8 cellular contexts compared by ENCODE assay signal in the genomic region with DNA sequence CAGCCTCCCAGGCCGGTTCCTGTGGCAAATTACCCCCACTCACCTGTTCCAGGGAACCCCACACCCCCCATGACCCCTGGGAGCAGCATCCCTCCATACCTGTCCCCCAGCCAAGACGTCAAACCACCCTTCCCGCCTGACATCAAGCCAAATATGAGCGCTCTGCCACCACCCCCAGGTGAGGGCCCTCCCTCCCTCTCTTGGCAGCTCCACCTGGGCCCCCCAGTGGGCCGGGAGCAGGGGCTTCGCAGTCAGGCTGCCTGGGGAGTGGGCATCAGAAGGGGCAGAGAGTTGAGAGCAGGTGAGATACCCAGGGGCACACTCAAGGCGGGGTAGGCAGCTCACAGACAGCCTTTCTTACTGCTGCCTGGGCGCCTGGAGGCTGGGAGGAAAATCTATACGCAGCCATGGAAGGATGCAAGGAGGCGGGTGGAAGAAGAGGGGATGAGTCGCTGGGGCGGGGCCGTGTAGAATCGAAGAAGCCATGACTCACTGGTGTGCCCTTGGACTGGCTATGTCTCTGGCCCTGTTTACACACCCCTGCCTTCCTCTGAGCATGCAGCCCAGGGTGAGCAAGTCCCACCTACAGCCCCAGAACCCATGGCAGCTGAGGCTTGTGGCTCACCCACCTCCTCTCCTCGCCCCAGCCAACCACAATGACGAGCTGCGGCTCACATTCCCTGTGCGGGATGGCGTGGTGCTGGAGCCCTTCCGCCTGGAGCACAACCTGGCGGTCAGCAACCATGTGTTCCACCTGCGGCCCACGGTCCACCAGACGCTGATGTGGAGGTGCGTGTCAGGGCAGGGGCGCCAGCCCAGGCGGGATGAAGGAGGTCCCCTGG. TPM values are rescaled to one million over a fixed set of nuclear protein-coding genes. Genes with fewer than 3 reads are reported as not detected.
DNase-seq lines count a peak whose midpoint lies in the region; ATAC-seq and TF ChIP-seq lines count a peak whose summit lies in the region.

No MANE protein-coding gene starts in this region.

- H4K8ac ChIP-seq in IMR-90 (ENCODE audit: low read depth in 2 of 2, low read length in 2 of 2), result peak overlapping the region in 1 of 2 experiments; percentile 73; a peak in 2 of 4 replicates

- in situ Hi-C loops in IMR-90 (cut with MboI; ENCODE audit: low sequenced_read_pairs), result no loop called here

- TF ChIP-seq CTCF in AG04450 (IDR thresholded peaks at IDR 0.05; ENCODE audit: low read depth, low read length) (no peak), IMR-90 (conservative IDR thresholded peaks at IDR 0.05; ENCODE audit: low read depth, low read length) (no peak), adrenal gland (IDR thresholded peaks at IDR 0.05) (no peak)

- H3K18ac ChIP-seq in IMR-90 (ENCODE audit: low read depth, low read length), result no peak overlapping the region

- H3K4me2 ChIP-seq in IMR-90 (ENCODE audit: low read depth, low read length), result no peak overlapping the region

- TF ChIP-seq RAD21 in IMR-90 (IDR thresholded peaks at IDR 0.05; ENCODE audit: low read length), result peak; percentile 20; the same call in 1 of the 2 replicates

- peaks cover 27% of the 10 kb centered on the region for H4K20me1 ChIP-seq in IMR-90 (ENCODE audit: insufficient read depth, low read length)

- H2BK120ac ChIP-seq in IMR-90 (ENCODE audit: low read depth, low read length), result peak overlapping the region; percentile 72

- no peaks in the 10 kb centered on the region for H3K27me3 ChIP-seq in AG04450 (ENCODE audit: control insufficient read depth, insufficient read depth, low read length)
- H3K27me3 ChIP-seq in IMR-90 (ENCODE audit: control insufficient read depth, insufficient read depth, low read length), result no peaks in the 10 kb centered on the region
- H3K27me3 ChIP-seq in adrenal gland, result no peaks in the 10 kb centered on the region

- WGBS in IMR-90 (ENCODE audit: extremely low coverage in 2 of 2, insufficient read length in 1 of 2), 2 experiments, result 64% methylated on average over 18 of the region's 27 CpGs; no CpG with 5 or more reads in 1 of the 2 experiments
- 26 to 61% (median 55%) methylated on average over 9 to 27 of the region's 27 CpGs for WGBS in adrenal gland, 4 donors

- H3K4me3 ChIP-seq in AG04450 (ENCODE audit: low read depth, low read length) (no peak overlapping the region), IMR-90 (ENCODE audit: insufficient read depth, low read depth, low read length) (no peak overlapping the region), adrenal gland (no peak overlapping the region)

- DNase-seq in AG04450 (ENCODE audit: low read depth, low spot score), result peak; percentile 91
- DNase-seq in IMR-90, result peak; percentile 99
- DNase-seq in adrenal gland, result peak; percentile 78 to 97 (median 95)
- DNase-seq in kidney glomerular epithelial cell (lab: John Stamatoyannopoulos, UW), result peak; percentile 23
- DNase-seq in stimulated activated naive CD8-positive, alpha-beta T cell treated with anti-CD3 and anti-CD28 coated beads, Interleukin-15, Interleukin-2, amounts not matched to agents 100 U/mL and 50 U/mL, for 24 hours, result peak; percentile 71
- DNase-seq in superior temporal gyrus (ENCODE audit: extremely low spot score), result no peak
- no peak for DNase-seq in SKM-1 (lab: John Stamatoyannopoulos, UW; ENCODE audit: unreplicated experiment)
- DNase-seq in COR-L47 (lab: John Stamatoyannopoulos, UW), result no peak

- peak overlapping the region; percentile 74 for H2AFZ ChIP-seq in IMR-90 (replicated peaks; ENCODE audit: low read length, poor library complexity)

- 0 out of 2 replicates have a peak overlapping the region, but pooled peaks have one; percentile 9 for H3K56ac ChIP-seq in IMR-90 (ENCODE audit: extremely low read depth, insufficient read depth, low read length)

- H3K9ac ChIP-seq in IMR-90 (ENCODE audit: low read depth, low read length), result no peak overlapping the region

- peaks cover 22% of the 10 kb centered on the region for H3K4me1 ChIP-seq in IMR-90 (ENCODE audit: control insufficient read depth, insufficient read depth, low read length)
- H3K4me1 ChIP-seq in adrenal gland (replicated peaks in 1 of 2), result peaks cover 8 to 25% of the 10 kb centered on the region in 2 donors

- POLR2A ChIA-PET in AG04450 (lab: Yijun Ruan, JAX) (interaction anchor here (0.6 to 1.7 kb wide), 3 partner anchors 15 to 49 kb away, joined by 3 to 8 read pairs (median 5); no protein-coding TSS in a partner anchor), IMR-90 (lab: Charles Lee; ENCODE audit: unreplicated experiment) (no interaction called here)

- peak overlapping the region; percentile 84 for H2BK20ac ChIP-seq in IMR-90 (ENCODE audit: low read depth, low read length)

- TF ChIP-seq POLR2A in IMR-90 (IDR thresholded peaks at IDR 0.05; ENCODE audit: low read depth, low read length) (no peak), adrenal gland (IDR thresholded peaks at IDR 0.05) (peak in 1 of 2 donors; percentile 63)

- H4K91ac ChIP-seq in IMR-90 (ENCODE audit: insufficient read depth, low read depth, low read length), result peak overlapping the region; percentile 83

- dilution Hi-C loops in IMR-90 (cut with HindIII; ENCODE audit: low sequenced_read_pairs, unreplicated experiment), result no loop called here

- H3K36me3 ChIP-seq in IMR-90 (ENCODE audit: control insufficient read depth, insufficient read depth, low read length) (peaks cover 79% of the 10 kb centered on the region), adrenal gland (replicated peaks in 1 of 2) (peaks cover 0 to 97% of the 10 kb centered on the region in 2 donors)

- 0 out of 2 replicates have a peak overlapping the region, but pooled peaks have one; percentile 2 for H3K23ac ChIP-seq in IMR-90 (ENCODE audit: low read depth, low read length)

- H3K4ac ChIP-seq in IMR-90 (ENCODE audit: low read depth, low read length), result peak overlapping the region; percentile 88

- CTCF ChIA-PET in AG04450 (lab: Charles Lee), result no interaction called here
- CTCF ChIA-PET in IMR-90 (lab: Yijun Ruan, JAX), result no interaction called here

- H2AK9ac ChIP-seq in IMR-90 (replicated peaks; ENCODE audit: low read depth, low read length, poor library complexity), result peak overlapping the region; percentile 95

- ATAC-seq in IMR-90 (ENCODE audit: low read depth), result peak; percentile 87
- peak; percentile 93 for ATAC-seq in stimulated activated naive CD8-positive, alpha-beta T cell treated with anti-CD3 and anti-CD28 coated beads, Interleukin-15, Interleukin-2, amounts not matched to agents 100 U/mL and 50 U/mL, for 24 hours

- peak overlapping the region; percentile 53; the same call in 1 of the 2 replicates for H3K14ac ChIP-seq in IMR-90 (replicated peaks; ENCODE audit: low read depth, low read length)

- no peak overlapping the region for H2BK15ac ChIP-seq in IMR-90 (ENCODE audit: low read depth, low read length)

- H3K27ac ChIP-seq in AG04450 (ENCODE audit: low read depth, low read length), result peak overlapping the region; percentile 98
- peak overlapping the region; percentile 55 for H3K27ac ChIP-seq in IMR-90 (ENCODE audit: insufficient read depth, low read length)
- H3K27ac ChIP-seq in adrenal gland, result peak overlapping the region; percentile 53 to 91 (median 85)

- peak overlapping the region; percentile 86 for H2AK5ac ChIP-seq in IMR-90 (ENCODE audit: low read depth, low read length)

- peaks cover 32% of the 10 kb centered on the region for H3K9me1 ChIP-seq in IMR-90 (ENCODE audit: insufficient read depth, low read length)

- H2BK5ac ChIP-seq in IMR-90 (ENCODE audit: low read depth, low read length, poor library complexity, severe bottlenecking), result peak overlapping the region; percentile 88

- H3K9me3 ChIP-seq in AG04450 (ENCODE audit: control insufficient read depth, insufficient read depth, low read length) (no peaks in the 10 kb centered on the region; the same call in 1 of the 2 replicates), IMR-90 (ENCODE audit: control insufficient read depth, insufficient read depth, low read length) (no peaks in the 10 kb centered on the region), adrenal gland (replicated peaks in 1 of 3) (no peaks in the 10 kb centered on the region)

- intact Hi-C loops in IMR-90 (cut with micrococcal nuclease), result loop anchor here (1.0 to 2.0 kb wide), 2 partner anchors 23 to 38 kb away; no protein-coding TSS in a partner anchor
- intact Hi-C loops in adrenal gland (cut with DNase I), result no loop called here

- H3K79me1 ChIP-seq in IMR-90 (ENCODE audit: low read depth in 1 of 2, low read length in 2 of 2), result peaks cover 24 to 59% of the 10 kb centered on the region in 2 experiments

- H4K5ac ChIP-seq in IMR-90 (ENCODE audit: low read depth, low read length), result no peak overlapping the region

- no TSS peak for BruUV-seq in IMR-90 (replicated peaks; lab: Mats Ljungman, UMichigan)

TF ChIP-seq in IMR-90, 13 proteins besides CTCF, POLR2A, EP300 and RAD21 (continues in another document):
- TF ChIP-seq CEBPB (IDR thresholded peaks at IDR 0.05; ENCODE audit: low read depth, low read length) (0 out of 2 replicates have a peak, but pooled peaks have one; percentile 26), BHLHE40 (IDR thresholded peaks at IDR 0.05; ENCODE audit: low read depth, low read length) (peak; percentile 67; the same call in 1 of the 2 replicates), RFX5 (IDR thresholded peaks at IDR 0.05; ENCODE audit: low read depth, low read length) (no peak), MAZ (IDR thresholded peaks at IDR 0.05; ENCODE audit: borderline replicate concordance, low read depth, low read length) (peak; percentile 67; the same call in 1 of the 2 replicates), CHD1 (IDR thresholded peaks at IDR 0.05; ENCODE audit: low read depth, low read length) (peak; percentile 54; the same call in 1 of the 2 replicates), MXI1 (IDR thresholded peaks at IDR 0.05; ENCODE audit: borderline replicate concordance, low read depth, low read length) (peak; percentile 85), RCOR1 (IDR thresholded peaks at IDR 0.05; ENCODE audit: insufficient replicate concordance, low read length) (no peak)
- TF ChIP-seq, protein P1, sequence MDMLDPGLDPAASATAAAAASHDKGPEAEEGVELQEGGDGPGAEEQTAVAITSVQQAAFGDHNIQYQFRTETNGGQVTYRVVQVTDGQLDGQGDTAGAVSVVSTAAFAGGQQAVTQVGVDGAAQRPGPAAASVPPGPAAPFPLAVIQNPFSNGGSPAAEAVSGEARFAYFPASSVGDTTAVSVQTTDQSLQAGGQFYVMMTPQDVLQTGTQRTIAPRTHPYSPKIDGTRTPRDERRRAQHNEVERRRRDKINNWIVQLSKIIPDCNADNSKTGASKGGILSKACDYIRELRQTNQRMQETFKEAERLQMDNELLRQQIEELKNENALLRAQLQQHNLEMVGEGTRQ (IDR thresholded peaks at IDR 0.05; ENCODE audit: low read depth, low read length), result no peak

RNA-seq across cellular contexts. Expression of gene PPIF, which starts 48.6 kb away (rescaled TPM):
- polyA plus RNA-seq in AG04450 (2011; rRNA removed) (68.6 and 77.2 TPM in 2 replicates), IMR-90 (2012; rRNA removed) (127 and 130 TPM in 2 replicates), adrenal gland (100 to 1,000 TPM in 1 of 3 donors, 10 to 100 TPM in 2; 43.8 to 564 (median 74.3) TPM)
- polyA minus RNA-seq in AG04450 (2011; rRNA and poly(A)+ RNA removed), result 50.0 and 81.1 TPM in 2 replicates
- total RNA-seq in IMR-90 (2012; rRNA removed) (29.2 and 29.7 TPM in 2 replicates), adrenal gland (100 to 1,000 TPM; 179 to 619 (median 259) TPM)
- polyA plus RNA-seq in IMR-90 (2012; cell fraction: cytosol; rRNA removed), result 113 and 150 TPM in 2 replicates
- polyA plus RNA-seq in IMR-90 (2012; cell fraction: nucleus; rRNA removed; ENCODE audit: low replicate concordance), result 205 and 248 TPM in 2 replicates

Comparison
In these comparisons a context has a peak if more than half of its experiments do, and no peak if none do; other contexts are left out.
1. DNase-seq: peak in AG04450 (single experiment), IMR-90 (single experiment), adrenal gland (7 of 7), kidney glomerular epithelial cell (single experiment) and stimulated activated naive CD8-positive, alpha-beta T cell treated with anti-CD3 and anti-CD28 coated beads, Interleukin-15, Interleukin-2, amounts not matched to agents 100 U/mL and 50 U/mL, for 24 hours (single experiment); none in superior temporal gyrus (single experiment), SKM-1 (single experiment) and COR-L47 (single experiment).
2. Peak in every context shown above with its lines, with median percentiles within 50 percentile points of each other: H3K27ac ChIP-seq.